Comparison of ENCODE assay signal across 2 cellular contexts in the genomic region with DNA sequence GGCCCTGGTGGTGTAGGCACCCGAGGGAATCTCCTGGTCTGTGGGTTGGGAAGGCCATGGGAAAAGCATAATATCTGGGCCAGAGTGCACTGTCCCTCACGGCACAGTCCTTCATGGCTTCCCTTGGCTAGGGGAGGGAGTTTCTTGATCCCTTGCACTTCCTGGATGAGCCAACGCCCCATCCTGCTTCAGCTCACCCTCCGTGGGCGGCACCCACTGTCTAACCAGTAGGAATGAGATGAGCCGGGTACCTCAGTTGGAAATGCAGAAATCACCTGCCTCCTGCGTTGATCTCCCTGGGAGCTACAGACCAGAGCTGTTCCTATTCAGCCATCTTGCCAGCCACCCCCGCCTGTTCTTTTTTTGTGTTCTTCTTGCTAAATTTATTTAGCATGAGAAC.
TF ChIP-seq lines count a peak whose summit lies in the region.

No MANE protein-coding gene starts in this region.

TF ChIP-seq in HepG2, 621 proteins besides CTCF, POLR2A, EP300 and RAD21 (continued from another document):
- TF ChIP-seq, protein P1, sequence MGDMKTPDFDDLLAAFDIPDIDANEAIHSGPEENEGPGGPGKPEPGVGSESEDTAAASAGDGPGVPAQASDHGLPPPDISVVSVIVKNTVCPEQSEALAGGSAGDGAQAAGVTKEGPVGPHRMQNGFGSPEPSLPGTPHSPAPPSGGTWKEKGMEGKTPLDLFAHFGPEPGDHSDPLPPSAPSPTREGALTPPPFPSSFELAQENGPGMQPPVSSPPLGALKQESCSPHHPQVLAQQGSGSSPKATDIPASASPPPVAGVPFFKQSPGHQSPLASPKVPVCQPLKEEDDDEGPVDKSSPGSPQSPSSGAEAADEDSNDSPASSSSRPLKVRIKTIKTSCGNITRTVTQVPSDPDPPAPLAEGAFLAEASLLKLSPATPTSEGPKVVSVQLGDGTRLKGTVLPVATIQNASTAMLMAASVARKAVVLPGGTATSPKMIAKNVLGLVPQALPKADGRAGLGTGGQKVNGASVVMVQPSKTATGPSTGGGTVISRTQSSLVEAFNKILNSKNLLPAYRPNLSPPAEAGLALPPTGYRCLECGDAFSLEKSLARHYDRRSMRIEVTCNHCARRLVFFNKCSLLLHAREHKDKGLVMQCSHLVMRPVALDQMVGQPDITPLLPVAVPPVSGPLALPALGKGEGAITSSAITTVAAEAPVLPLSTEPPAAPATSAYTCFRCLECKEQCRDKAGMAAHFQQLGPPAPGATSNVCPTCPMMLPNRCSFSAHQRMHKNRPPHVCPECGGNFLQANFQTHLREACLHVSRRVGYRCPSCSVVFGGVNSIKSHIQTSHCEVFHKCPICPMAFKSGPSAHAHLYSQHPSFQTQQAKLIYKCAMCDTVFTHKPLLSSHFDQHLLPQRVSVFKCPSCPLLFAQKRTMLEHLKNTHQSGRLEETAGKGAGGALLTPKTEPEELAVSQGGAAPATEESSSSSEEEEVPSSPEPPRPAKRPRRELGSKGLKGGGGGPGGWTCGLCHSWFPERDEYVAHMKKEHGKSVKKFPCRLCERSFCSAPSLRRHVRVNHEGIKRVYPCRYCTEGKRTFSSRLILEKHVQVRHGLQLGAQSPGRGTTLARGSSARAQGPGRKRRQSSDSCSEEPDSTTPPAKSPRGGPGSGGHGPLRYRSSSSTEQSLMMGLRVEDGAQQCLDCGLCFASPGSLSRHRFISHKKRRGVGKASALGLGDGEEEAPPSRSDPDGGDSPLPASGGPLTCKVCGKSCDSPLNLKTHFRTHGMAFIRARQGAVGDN (CRISPR knock-in tag; IDR thresholded peaks at IDR 0.05): peak; percentile 15; the same call in 1 of the 2 replicates
- no peak for TF ChIP-seq ELF1 (CRISPR knock-in tag; IDR thresholded peaks at IDR 0.05)
TF ChIP-seq in HepG2: peak in this region for 2.

TF ChIP-seq in K562, 482 proteins besides CTCF, POLR2A, EP300 and RAD21 (continued from another document):
- TF ChIP-seq U2AF1 (optimal IDR thresholded peaks at IDR 0.05; ENCODE audit: low read depth, low read length): no peak
- TF ChIP-seq SRF (CRISPR knock-in tag; IDR thresholded peaks at IDR 0.05): 0 out of 4 replicates have a peak, but pooled peaks of 1 of the 2 experiments have one; percentile 24
- TF ChIP-seq CXXC5 (CRISPR knock-in tag; IDR thresholded peaks at IDR 0.05): peak; percentile 24; the same call in 1 of the 2 replicates
- peak in 1 of 2 experiments; percentile 67; a peak in 2 of 4 replicates for TF ChIP-seq RCOR1 (IDR thresholded peaks at IDR 0.05; ENCODE audit: borderline replicate concordance in 1 of 2, low read depth in 2 of 2, low read length in 2 of 2)
- TF ChIP-seq, protein P2, sequence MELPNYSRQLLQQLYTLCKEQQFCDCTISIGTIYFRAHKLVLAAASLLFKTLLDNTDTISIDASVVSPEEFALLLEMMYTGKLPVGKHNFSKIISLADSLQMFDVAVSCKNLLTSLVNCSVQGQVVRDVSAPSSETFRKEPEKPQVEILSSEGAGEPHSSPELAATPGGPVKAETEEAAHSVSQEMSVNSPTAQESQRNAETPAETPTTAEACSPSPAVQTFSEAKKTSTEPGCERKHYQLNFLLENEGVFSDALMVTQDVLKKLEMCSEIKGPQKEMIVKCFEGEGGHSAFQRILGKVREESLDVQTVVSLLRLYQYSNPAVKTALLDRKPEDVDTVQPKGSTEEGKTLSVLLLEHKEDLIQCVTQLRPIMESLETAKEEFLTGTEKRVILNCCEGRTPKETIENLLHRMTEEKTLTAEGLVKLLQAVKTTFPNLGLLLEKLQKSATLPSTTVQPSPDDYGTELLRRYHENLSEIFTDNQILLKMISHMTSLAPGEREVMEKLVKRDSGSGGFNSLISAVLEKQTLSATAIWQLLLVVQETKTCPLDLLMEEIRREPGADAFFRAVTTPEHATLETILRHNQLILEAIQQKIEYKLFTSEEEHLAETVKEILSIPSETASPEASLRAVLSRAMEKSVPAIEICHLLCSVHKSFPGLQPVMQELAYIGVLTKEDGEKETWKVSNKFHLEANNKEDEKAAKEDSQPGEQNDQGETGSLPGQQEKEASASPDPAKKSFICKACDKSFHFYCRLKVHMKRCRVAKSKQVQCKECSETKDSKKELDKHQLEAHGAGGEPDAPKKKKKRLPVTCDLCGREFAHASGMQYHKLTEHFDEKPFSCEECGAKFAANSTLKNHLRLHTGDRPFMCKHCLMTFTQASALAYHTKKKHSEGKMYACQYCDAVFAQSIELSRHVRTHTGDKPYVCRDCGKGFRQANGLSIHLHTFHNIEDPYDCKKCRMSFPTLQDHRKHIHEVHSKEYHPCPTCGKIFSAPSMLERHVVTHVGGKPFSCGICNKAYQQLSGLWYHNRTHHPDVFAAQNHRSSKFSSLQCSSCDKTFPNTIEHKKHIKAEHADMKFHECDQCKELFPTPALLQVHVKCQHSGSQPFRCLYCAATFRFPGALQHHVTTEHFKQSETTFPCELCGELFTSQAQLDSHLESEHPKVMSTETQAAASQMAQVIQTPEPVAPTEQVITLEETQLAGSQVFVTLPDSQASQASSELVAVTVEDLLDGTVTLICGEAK (IDR thresholded peaks at IDR 0.05): peak; percentile 44; the same call in 1 of the 2 replicates
- TF ChIP-seq, protein P2 (CRISPR knock-in tag; IDR thresholded peaks at IDR 0.05): no peak
- no peak for TF ChIP-seq POLR2AphosphoS2 (IDR thresholded peaks at IDR 0.05; ENCODE audit: low read length)
- TF ChIP-seq EGR1 (conservative IDR thresholded peaks at IDR 0.05): peak; percentile 62
- peak; percentile 74 for TF ChIP-seq ZNF592 (IDR thresholded peaks at IDR 0.05)
- TF ChIP-seq JUND (IDR thresholded peaks at IDR 0.05; ENCODE audit: borderline replicate concordance, low read depth, low read length): no peak
- TF ChIP-seq JUND (tag; IDR thresholded peaks at IDR 0.05; ENCODE audit: borderline replicate concordance, low read depth, low read length): peak; percentile 21; the same call in 1 of the 3 replicates
- TF ChIP-seq DMBX1 (CRISPR knock-in tag; IDR thresholded peaks at IDR 0.05; ENCODE audit: borderline replicate concordance): no peak
- no peak for TF ChIP-seq NR2C2 (CRISPR knock-in tag; IDR thresholded peaks at IDR 0.05)
- TF ChIP-seq NR2C2 (tag; IDR thresholded peaks at IDR 0.05): 0 out of 2 replicates have a peak, but pooled peaks have one; percentile 20
- peak; percentile 64 for TF ChIP-seq CTBP1 (IDR thresholded peaks at IDR 0.05; ENCODE audit: borderline replicate concordance)
- no peak for TF ChIP-seq IFI16 (CRISPR knock-in tag; IDR thresholded peaks at IDR 0.05)
- TF ChIP-seq NFRKB (IDR thresholded peaks at IDR 0.05; ENCODE audit: low read depth): peak; percentile 71
- no peak for TF ChIP-seq CHD1 (IDR thresholded peaks at IDR 0.05; ENCODE audit: low read length)
- TF ChIP-seq SUPT5H (IDR thresholded peaks at IDR 0.05): peak; percentile 57; the same call in 1 of the 2 replicates
- 0 out of 2 replicates have a peak, but pooled peaks have one; percentile 22 for TF ChIP-seq ATF7 (IDR thresholded peaks at IDR 0.05)
- TF ChIP-seq GABPB1 (CRISPR knock-in tag; IDR thresholded peaks at IDR 0.05): no peak
- no peak for TF ChIP-seq STAT5B (CRISPR knock-in tag; IDR thresholded peaks at IDR 0.05)
